Comparison of ENCODE assay signal across 10 cellular contexts in genomic region chr6:137370871-137371633, GRCh38.
A peak's percentile ranks its signal among the peaks of the same experiment; 100 is the strongest.
DNase-seq lines count a peak whose midpoint lies in the region; ATAC-seq and TF ChIP-seq lines count a peak whose summit lies in the region.
"Had no signal": no experiment of that assay in that cellular context is flagged by ENCODE, and none has a peak within 500 bp of the region (broad histone marks: within the 10 kb centered on the region; RNA-seq: fewer than 3 reads in every experiment).

No MANE protein-coding gene starts in this region.

- H3K4me2 ChIP-seq in OCI-LY7 (ENCODE audit: low read length), result peak overlapping the region; percentile 43; the same call in 1 of the 2 replicates

- H3K79me2 ChIP-seq in OCI-LY7 (ENCODE audit: insufficient read depth, low read depth, low read length), result no peaks in the 10 kb centered on the region

- H3K36me3 ChIP-seq in OCI-LY7 (ENCODE audit: insufficient read depth, low read length), result no peaks in the 10 kb centered on the region
- H3K36me3 ChIP-seq: stomach had no signal

- no TSS peak for BruUV-seq in OCI-LY7 (replicated peaks; lab: Mats Ljungman, UMichigan)

- H3K4me3 ChIP-seq in OCI-LY7 (ENCODE audit: low read depth, low read length, poor library complexity, severe bottlenecking) (no peak overlapping the region), right cardiac atrium (ENCODE audit: low read length) (no peak overlapping the region)
- H3K4me3 ChIP-seq: stomach had no signal

- H3K27me3 Mint-ChIP-seq in type B pancreatic cell, result no peaks in the 10 kb centered on the region

- peak overlapping the region; percentile 42; the same call in 1 of the 2 replicates for H2AFZ ChIP-seq in OCI-LY7 (ENCODE audit: low read length)

- POLR2A ChIA-PET in OCI-LY7 (lab: Charles Lee), result interaction anchor here (1.6 to 2.2 kb wide), 2 partner anchors 11 to 25 kb away, joined by 3 to 10 read pairs; no protein-coding TSS in a partner anchor

- intact Hi-C loops in OCI-LY7 (cut with micrococcal nuclease; ENCODE audit: unreplicated experiment) (no loop called here), right cardiac atrium (cut with DNase I) (no loop called here)

- no peak overlapping the region for H3K4me3 Mint-ChIP-seq in type B pancreatic cell

- peak; percentile 42 for DNase-seq in SKM-1 treated with dmso at 0.1 percent for 144 hours (lab: John Stamatoyannopoulos, UW; ENCODE audit: unreplicated experiment)
- DNase-seq in SKM-1 (lab: John Stamatoyannopoulos, UW; ENCODE audit: unreplicated experiment), result no peak
- peak; percentile 46 for DNase-seq in OCI-LY7 (ENCODE audit: low spot score)
- no peak for DNase-seq in type B pancreatic cell (ENCODE audit: extremely low spot score, unreplicated experiment)
- no peak for DNase-seq in right cardiac atrium
- DNase-seq in NCI-H2029 treated with DMSO at 0.1 percent for 48 hours (lab: John Stamatoyannopoulos, UW), result no peak
- no peak for DNase-seq in activated gamma-delta T cell (lab: John Stamatoyannopoulos, UW)
- DNase-seq: NCI-H1694 treated with DMSO at 0.1 percent for 48 hours, stomach had no signal

- H3K27ac Mint-ChIP-seq in type B pancreatic cell, result no peak overlapping the region

- WGBS in right cardiac atrium, result 64% methylated on average over 2 of the region's 2 CpGs

- no peaks in the 10 kb centered on the region for H3K36me3 Mint-ChIP-seq in type B pancreatic cell

- no peaks in the 10 kb centered on the region for H3K9me3 ChIP-seq in OCI-LY7 (ENCODE audit: low read length)
- no peaks in the 10 kb centered on the region for H3K9me3 ChIP-seq in right cardiac atrium (ENCODE audit: control insufficient read depth, low read length)
- H3K9me3 ChIP-seq: stomach had no signal

- H3K27me3 ChIP-seq in right cardiac atrium (ENCODE audit: control insufficient read depth, insufficient read depth), result no peaks in the 10 kb centered on the region
- H3K27me3 ChIP-seq: stomach had no signal

- H3K27ac ChIP-seq in OCI-LY7 (ENCODE audit: low read depth, low read length, poor library complexity, severe bottlenecking), result peak overlapping the region; percentile 0
- no peak overlapping the region for H3K27ac ChIP-seq in right cardiac atrium (ENCODE audit: low read length)
- H3K27ac ChIP-seq: stomach had no signal

- no peaks in the 10 kb centered on the region for H3K9me3 Mint-ChIP-seq in type B pancreatic cell

- H3K9me2 ChIP-seq in OCI-LY7 (ENCODE audit: insufficient read depth, low read length), result no peaks in the 10 kb centered on the region

- peaks cover 6% of the 10 kb centered on the region for H3K4me1 Mint-ChIP-seq in type B pancreatic cell (ENCODE audit: unreplicated experiment)

- peaks cover 25% of the 10 kb centered on the region for H3K4me1 ChIP-seq in OCI-LY7 (ENCODE audit: insufficient read depth, low read length, poor library complexity, severe bottlenecking)
- H3K4me1 ChIP-seq in right cardiac atrium (ENCODE audit: control insufficient read depth, insufficient read depth, low read length), result peaks cover 1% of the 10 kb centered on the region
- H3K4me1 ChIP-seq: stomach had no signal

- ATAC-seq in HG02852 (IDR thresholded peaks at IDR 0.05; ENCODE audit: unreplicated experiment) (peak; percentile 78), right cardiac atrium (no peak)

- CTCF ChIA-PET in OCI-LY7 (lab: Charles Lee; ENCODE audit: unreplicated experiment), result no interaction called here

- no peaks in the 10 kb centered on the region for H4K20me1 ChIP-seq in OCI-LY7 (ENCODE audit: insufficient read depth, low read length)

- peak; percentile 73 for TF ChIP-seq CTCF in OCI-LY7 (conservative IDR thresholded peaks at IDR 0.05; ENCODE audit: low read length)
- peak; percentile 25 for TF ChIP-seq CTCF in type B pancreatic cell (conservative IDR thresholded peaks at IDR 0.05)

Comparison
In these comparisons a context has a peak if more than half of its experiments do, and no peak if none do; other contexts are left out.
1. DNase-seq: peak in SKM-1 treated with dmso at 0.1 percent for 144 hours (single experiment) and OCI-LY7 (single experiment); none in SKM-1 (single experiment), type B pancreatic cell (single experiment), right cardiac atrium (0 of 3), NCI-H2029 treated with DMSO at 0.1 percent for 48 hours (single experiment) and activated gamma-delta T cell (single experiment).